Comparison of ENCODE assay signal across 8 cellular contexts in genomic region chr15:43134157-43134637, GRCh38. TPM values are rescaled to one million over a fixed set of nuclear protein-coding genes. Genes with fewer than 3 reads are reported as not detected.
DNase-seq lines count a peak whose midpoint lies in the region; ATAC-seq and TF ChIP-seq lines count a peak whose summit lies in the region.

No MANE protein-coding gene starts in this region.

- intact Hi-C loops in activated CD4-positive, alpha-beta memory T cell treated with anti-CD3 and anti-CD28 coated beads for 36 hours (cut with micrococcal nuclease): loop anchor here (5.0 kb wide), 1 partner anchor 53 kb away; the partner anchor contains the start of gene CCNDBP1
- intact Hi-C loops in psoas muscle (cut with DNase I): no loop called here

- POLR2A ChIA-PET in activated CD4-positive, alpha-beta memory T cell treated with anti-CD3 and anti-CD28 coated beads for 36 hours (lab: Charles Lee): no interaction called here

- H3K27ac ChIP-seq in foreskin keratinocyte (peak overlapping the region; percentile 9), psoas muscle (peak overlapping the region; percentile 79)

- H3K4me1 Mint-ChIP-seq in activated CD4-positive, alpha-beta memory T cell treated with anti-CD3 and anti-CD28 coated beads for 36 hours (ENCODE audit: low read depth): peaks cover 16% of the 10 kb centered on the region

- H3K4me3 Mint-ChIP-seq in activated CD4-positive, alpha-beta memory T cell treated with anti-CD3 and anti-CD28 coated beads for 36 hours: peak overlapping the region; percentile 84

- peak overlapping the region; percentile 76 for H3K4me3 ChIP-seq in psoas muscle

- CTCF ChIA-PET in activated CD4-positive, alpha-beta memory T cell treated with anti-CD3 and anti-CD28 coated beads for 36 hours (lab: Charles Lee): no interaction called here

- peak overlapping the region; percentile 74 for H3K27ac Mint-ChIP-seq in activated CD4-positive, alpha-beta memory T cell treated with anti-CD3 and anti-CD28 coated beads for 36 hours

- DNase-seq in G401 (ENCODE audit: low spot score) (peak; percentile 57), foreskin keratinocyte (no peak), psoas muscle (no peak)
- no peak for DNase-seq in activated CD4-positive, alpha-beta memory T cell treated with anti-CD3 and anti-CD28 coated beads for 36 hours

- WGBS in psoas muscle, 3 donors: 19 to 26% (median 19%) methylated on average over 12 of the region's 12 CpGs

- ATAC-seq in HG02642 (IDR thresholded peaks at IDR 0.05; ENCODE audit: poor library complexity, unreplicated experiment) (peak; percentile 9), foreskin keratinocyte (peak; percentile 8), psoas muscle (no peak), GM18519 (IDR thresholded peaks at IDR 0.05; ENCODE audit: low FRiP score, unreplicated experiment) (no peak), HG02852 (IDR thresholded peaks at IDR 0.05; ENCODE audit: unreplicated experiment) (no peak), GM18502 (IDR thresholded peaks at IDR 0.05; ENCODE audit: poor library complexity, unreplicated experiment) (no peak)

- H3K9me3 ChIP-seq in psoas muscle: no peaks in the 10 kb centered on the region

- H3K27me3 ChIP-seq in foreskin keratinocyte (no peaks in the 10 kb centered on the region), psoas muscle (ENCODE audit: insufficient read depth in 3 of 3, low read length in 2 of 3) (no peaks in the 10 kb centered on the region)

- in situ Hi-C loops in G401 (cut with HindIII; ENCODE audit: low sequenced_read_pairs): no loop called here

- peaks cover 0 to 42% of the 10 kb centered on the region in 2 donors for H3K36me3 ChIP-seq in psoas muscle (ENCODE audit: insufficient read depth in 1 of 2, low read depth in 1 of 2)

- H3K9me3 Mint-ChIP-seq in activated CD4-positive, alpha-beta memory T cell treated with anti-CD3 and anti-CD28 coated beads for 36 hours: no peaks in the 10 kb centered on the region

- no peaks in the 10 kb centered on the region for H3K4me1 ChIP-seq in foreskin keratinocyte
- peaks cover 19% of the 10 kb centered on the region for H3K4me1 ChIP-seq in psoas muscle

- H3K27me3 Mint-ChIP-seq in activated CD4-positive, alpha-beta memory T cell treated with anti-CD3 and anti-CD28 coated beads for 36 hours: peaks cover 3% of the 10 kb centered on the region

- TF ChIP-seq CTCF in foreskin keratinocyte (conservative IDR thresholded peaks at IDR 0.05) (no peak), psoas muscle (IDR thresholded peaks at IDR 0.05) (no peak)

- peaks cover 17% of the 10 kb centered on the region for H3K36me3 Mint-ChIP-seq in activated CD4-positive, alpha-beta memory T cell treated with anti-CD3 and anti-CD28 coated beads for 36 hours

RNA-seq across cellular contexts. Expression of gene TMEM62, which starts 0.8 kb away (rescaled TPM):
- total RNA-seq in G401 (2014; rRNA removed; shearing (Covaris generic)): 12.7 and 22.0 TPM in 2 replicates
- 10 to 100 TPM; 11.3 to 12.7 TPM for total RNA-seq in activated CD4-positive, alpha-beta memory T cell treated with anti-CD3 and anti-CD28 coated beads for 36 hours
- total RNA-seq in foreskin keratinocyte: 11.3 and 14.1 TPM in 2 replicates
- polyA plus RNA-seq in foreskin keratinocyte: 10.7 and 11.3 TPM in 2 replicates
- total RNA-seq in psoas muscle: 10 to 100 TPM in 2 of 4 donors, 1 to 10 TPM in 2; 6.3 to 12.1 (median 9.1) TPM
- polyA plus RNA-seq in psoas muscle: 10 to 100 TPM in 1 of 3 donors, 1 to 10 TPM in 2; 6.5 to 22.8 (median 6.6) TPM

RNA-seq across cellular contexts. Expression of gene UBR1, which starts 28.4 kb away (rescaled TPM):
- 7.5 and 18.8 TPM in 2 replicates for total RNA-seq in G401 (2014; rRNA removed; shearing (Covaris generic))
- total RNA-seq in activated CD4-positive, alpha-beta memory T cell treated with anti-CD3 and anti-CD28 coated beads for 36 hours: 10 to 100 TPM; 24.5 to 29.7 TPM
- total RNA-seq in foreskin keratinocyte (20.8 and 23.9 TPM in 2 replicates), psoas muscle (10 to 100 TPM; 20.4 to 25.1 (median 22.9) TPM)
- polyA plus RNA-seq in foreskin keratinocyte (3.5 TPM in 2 replicates), psoas muscle (10 to 100 TPM in 1 of 3 donors, 1 to 10 TPM in 2; 4.8 to 16.2 (median 5.4) TPM)

RNA-seq across cellular contexts. Expression of gene CCNDBP1, which starts 51.0 kb away (rescaled TPM):
- total RNA-seq in G401 (2014; rRNA removed; shearing (Covaris generic)): 32.1 and 38.9 TPM in 2 replicates
- 10 to 100 TPM; 79.5 to 80.6 TPM for total RNA-seq in activated CD4-positive, alpha-beta memory T cell treated with anti-CD3 and anti-CD28 coated beads for 36 hours
- total RNA-seq in foreskin keratinocyte (26.1 and 32.8 TPM in 2 replicates), psoas muscle (10 to 100 TPM; 40.7 to 64.3 (median 50.4) TPM)
- polyA plus RNA-seq in foreskin keratinocyte (23.6 and 26.5 TPM in 2 replicates), psoas muscle (10 to 100 TPM; 34.9 to 79.2 (median 36.4) TPM)

Comparison
In these comparisons a context has a peak if more than half of its experiments do, and no peak if none do; other contexts are left out.
1. ATAC-seq: peak in HG02642 (single experiment) and foreskin keratinocyte (single experiment); none in psoas muscle (0 of 4), GM18519 (single experiment), HG02852 (single experiment) and GM18502 (single experiment).